24 cellular contexts compared by ENCODE assay signal in the genomic region with DNA sequence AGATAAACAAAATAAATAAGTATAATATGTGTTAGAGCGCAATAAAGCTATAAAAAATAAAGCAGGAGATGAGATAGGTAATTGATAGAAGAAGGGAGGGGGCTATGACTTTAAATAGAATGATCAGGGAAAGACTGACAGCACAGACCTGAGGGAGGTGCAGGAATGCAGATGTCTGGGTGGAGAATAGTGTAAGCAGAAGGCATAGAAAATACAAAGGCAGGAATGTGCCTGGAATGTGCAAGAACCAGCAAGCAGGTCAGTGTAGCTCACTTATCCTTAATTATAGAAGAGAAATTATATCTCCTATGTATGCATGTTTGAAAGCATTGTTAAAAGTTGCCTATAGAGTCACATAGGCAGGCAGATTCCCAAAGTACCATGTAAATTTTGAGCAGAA.
"Had no signal": no experiment of that assay in that cellular context is flagged by ENCODE, and none has a peak within 500 bp of the region (broad histone marks: within the 10 kb centered on the region; RNA-seq: fewer than 3 reads in every experiment).

No MANE protein-coding gene starts in this region.

- H3K36me3 ChIP-seq: MG63, Peyer's patch, SJCRH30 had no signal

- H3K27me3 ChIP-seq: Peyer's patch, SJCRH30 had no signal

- DNase-seq: IMR-90, Karpas-422, KG1, MG63, NCI-H1092 treated with DMSO at 0.1 percent for 48 hours, NCI-H1436, NCI-H187, NCI-H2029, NCI-H2081 treated with DMSO at 0.1 percent for 48 hours, NCI-H2171, NCI-H226, NCI-H446, NCI-H510A, NCI-H524 treated with DMSO at 0.1 percent for 48 hours, NCI-H69, NCI-H774, OCI-M1, PC-9, Peyer's patch, SHP77 treated with DMSO at 0.1 percent for 48 hours, SJCRH30 had no signal

- H3K27ac ChIP-seq: PC-9, Peyer's patch, SJCRH30, SK-N-MC had no signal

- H3K4me1 ChIP-seq: Peyer's patch, SJCRH30 had no signal

- H3K4me3 ChIP-seq: MG63, PC-9, Peyer's patch, SJCRH30, SK-N-MC had no signal

- H3K4me2 ChIP-seq: PC-9 had no signal

- ATAC-seq: HepG2, Right ventricle myocardium inferior had no signal

- H2AFZ ChIP-seq: PC-9 had no signal
